Comparison of ENCODE assay signal across 8 cellular contexts in the genomic region with DNA sequence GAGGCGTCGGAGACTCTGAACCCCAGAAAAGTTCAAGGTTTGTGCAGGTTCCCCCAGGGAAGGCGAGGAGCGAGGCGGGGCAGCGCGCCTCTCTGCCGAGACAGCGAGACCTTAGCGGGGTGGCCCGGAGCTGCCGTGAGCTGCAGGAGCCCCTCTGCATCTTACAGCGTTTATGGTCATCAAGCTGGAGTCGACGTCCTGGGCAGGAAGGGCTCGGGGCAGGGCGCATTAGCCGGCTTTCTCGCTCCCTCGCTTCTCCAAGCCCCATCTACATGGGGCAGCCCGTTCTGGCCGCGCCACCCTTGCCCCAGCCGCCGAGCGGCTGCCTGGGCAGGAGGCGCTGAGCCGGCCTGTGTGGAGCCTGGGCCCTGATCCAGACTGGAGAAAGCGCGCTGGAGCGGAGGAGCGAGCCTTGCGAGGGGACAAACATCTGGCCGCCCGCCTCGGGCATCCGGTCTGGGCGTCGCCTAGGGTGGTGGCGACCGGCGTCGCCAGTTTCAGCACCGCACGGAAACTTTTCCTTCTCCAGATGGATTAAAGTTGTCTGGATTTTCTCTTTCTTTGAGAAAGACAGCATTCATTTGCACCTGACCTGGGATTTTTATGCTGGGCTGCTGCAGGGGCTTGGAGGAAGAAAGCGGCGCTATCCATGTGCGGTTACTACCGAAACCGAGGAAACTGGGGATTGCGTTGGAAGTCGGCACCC. TPM values are rescaled to one million over a fixed set of nuclear protein-coding genes. Genes with fewer than 3 reads are reported as not detected.
A peak's percentile ranks its signal among the peaks of the same experiment; 100 is the strongest.
DNase-seq lines count a peak whose midpoint lies in the region; ATAC-seq and TF ChIP-seq lines count a peak whose summit lies in the region.

No MANE protein-coding gene starts in this region.

- H3K9ac ChIP-seq in neural cell (ENCODE audit: low read length) (peak overlapping the region; percentile 71), Karpas-422 (ENCODE audit: low read length) (no peak overlapping the region), PC-3 (ENCODE audit: low read length) (no peak overlapping the region)

- POLR2A ChIA-PET in PC-3 (lab: Charles Lee; ENCODE audit: unreplicated experiment) = no interaction called here

- H2AFZ ChIP-seq in neural cell (ENCODE audit: low read depth, low read length) = no peak overlapping the region
- H2AFZ ChIP-seq in Karpas-422 (ENCODE audit: low read length) = no peak overlapping the region
- H2AFZ ChIP-seq in PC-3 (ENCODE audit: low read length) = no peak overlapping the region

- H3K27ac Mint-ChIP-seq in endothelial cell (ENCODE audit: unreplicated experiment) = no peak overlapping the region

- H3K4me1 ChIP-seq in Karpas-422 (ENCODE audit: low read length) (no peaks in the 10 kb centered on the region), PC-3 (ENCODE audit: insufficient read depth, low read length) (no peaks in the 10 kb centered on the region)

- no peak for TF ChIP-seq CTCF in endothelial cell (IDR thresholded peaks at IDR 0.05; ENCODE audit: unreplicated experiment)
- no peak for TF ChIP-seq CTCF in neural cell (IDR thresholded peaks at IDR 0.05; ENCODE audit: poor library complexity, severe bottlenecking)
- no peak for TF ChIP-seq CTCF in PC-3 (conservative IDR thresholded peaks at IDR 0.05; ENCODE audit: low read depth, low read length)

- H3K9me3 Mint-ChIP-seq in endothelial cell (ENCODE audit: unreplicated experiment) = no peaks in the 10 kb centered on the region

- H4K20me1 ChIP-seq in neural cell (ENCODE audit: insufficient read depth) = no peaks in the 10 kb centered on the region
- H4K20me1 ChIP-seq in Karpas-422 (ENCODE audit: insufficient read depth, low read depth, low read length) = no peaks in the 10 kb centered on the region; the same call in 1 of the 2 replicates
- H4K20me1 ChIP-seq in PC-3 (ENCODE audit: low read length) = no peaks in the 10 kb centered on the region

- H3K27ac ChIP-seq in neural cell (ENCODE audit: low read length) = no peak overlapping the region
- no peak overlapping the region for H3K27ac ChIP-seq in Karpas-422 (ENCODE audit: low read length)
- no peak overlapping the region for H3K27ac ChIP-seq in PC-3 (ENCODE audit: low read length)

- H3K27me3 Mint-ChIP-seq in endothelial cell (ENCODE audit: unreplicated experiment) = peaks cover 33% of the 10 kb centered on the region

- H3K9me3 ChIP-seq in neural cell (ENCODE audit: low read length) (no peaks in the 10 kb centered on the region), Karpas-422 (ENCODE audit: low read length) (no peaks in the 10 kb centered on the region), PC-3 (ENCODE audit: low read length) (no peaks in the 10 kb centered on the region)

- no peaks in the 10 kb centered on the region for H3K36me3 ChIP-seq in neural cell (ENCODE audit: insufficient read depth, low read length)
- no peaks in the 10 kb centered on the region for H3K36me3 ChIP-seq in Karpas-422 (ENCODE audit: insufficient read depth, low read length)
- H3K36me3 ChIP-seq in PC-3 (ENCODE audit: low read depth, low read length) = no peaks in the 10 kb centered on the region

- DNase-seq in D341Med (ENCODE audit: low spot score) (peak; percentile 74), NCI-H69 (lab: John Stamatoyannopoulos, UW) (peak; percentile 80), endothelial cell (ENCODE audit: low spot score) (peak; percentile 46), Karpas-422 (no peak), PC-3 (no peak)

- CTCF ChIA-PET in PC-3 (lab: Charles Lee) = no interaction called here

- BruUV-seq in PC-3 (replicated peaks; lab: Mats Ljungman, UMichigan) = no TSS peak

- intact Hi-C loops in PC-3 (cut with micrococcal nuclease) = no loop called here

- TF ChIP-seq EP300 in neural cell (conservative IDR thresholded peaks at IDR 0.05; ENCODE audit: poor library complexity, severe bottlenecking) = no peak

- TF ChIP-seq RAD21 in neural cell (conservative IDR thresholded peaks at IDR 0.05) = no peak

- peak overlapping the region; percentile 86 for H3K4me2 ChIP-seq in neural cell (ENCODE audit: low read length)
- H3K4me2 ChIP-seq in Karpas-422 (ENCODE audit: low read depth, low read length, poor library complexity, severe bottlenecking) = no peak overlapping the region
- H3K4me2 ChIP-seq in PC-3 (ENCODE audit: low read length) = no peak overlapping the region

- H3K27me3 ChIP-seq in neural cell (ENCODE audit: insufficient read depth, low read depth, low read length) (peaks cover 59% of the 10 kb centered on the region), Karpas-422 (ENCODE audit: low read length) (no peaks in the 10 kb centered on the region), PC-3 (ENCODE audit: low read length) (peaks cover 70% of the 10 kb centered on the region)

- ATAC-seq in PC-3 (no peak), GM21619 (IDR thresholded peaks at IDR 0.05; ENCODE audit: unreplicated experiment) (no peak), HG02623 (IDR thresholded peaks at IDR 0.05; ENCODE audit: unreplicated experiment) (no peak)

- no peaks in the 10 kb centered on the region for H3K36me3 Mint-ChIP-seq in endothelial cell (ENCODE audit: low read depth, unreplicated experiment)

- H3K9me2 ChIP-seq in neural cell (ENCODE audit: insufficient read depth, low read length) (no peaks in the 10 kb centered on the region), Karpas-422 (replicated peaks; ENCODE audit: insufficient read depth, low read length) (no peaks in the 10 kb centered on the region), PC-3 (replicated peaks; ENCODE audit: low read length) (no peaks in the 10 kb centered on the region)

- H3K4me1 Mint-ChIP-seq in endothelial cell (ENCODE audit: unreplicated experiment) = peaks cover 4% of the 10 kb centered on the region

- H3F3A ChIP-seq in neural cell (ENCODE audit: insufficient read depth, low read length, poor library complexity, severe bottlenecking) (no peaks in the 10 kb centered on the region), PC-3 (ENCODE audit: low read length, unreplicated experiment) (no peaks in the 10 kb centered on the region)

- H3K4me3 Mint-ChIP-seq in endothelial cell (ENCODE audit: unreplicated experiment) = peak overlapping the region; percentile 79

- peak overlapping the region; percentile 79 for H3K4me3 ChIP-seq in neural cell (ENCODE audit: low read length)
- no peak overlapping the region for H3K4me3 ChIP-seq in Karpas-422 (ENCODE audit: low read length)
- H3K4me3 ChIP-seq in PC-3 (ENCODE audit: low read length) = no peak overlapping the region

- H3K79me2 ChIP-seq in neural cell (replicated peaks; ENCODE audit: insufficient read depth, low read length) (no peaks in the 10 kb centered on the region), Karpas-422 (ENCODE audit: low read length) (no peaks in the 10 kb centered on the region), PC-3 (ENCODE audit: low read length) (no peaks in the 10 kb centered on the region)

TF ChIP-seq in neural cell, 6 proteins besides CTCF, POLR2A, EP300 and RAD21:
- no peak for TF ChIP-seq REST (IDR thresholded peaks at IDR 0.05; ENCODE audit: borderline replicate concordance)
- TF ChIP-seq MXI1 (conservative IDR thresholded peaks at IDR 0.05; ENCODE audit: poor library complexity, severe bottlenecking) = no peak
- no peak for TF ChIP-seq EZH2 (IDR thresholded peaks at IDR 0.05; ENCODE audit: borderline replicate concordance, insufficient read depth, low read length, poor library complexity, severe bottlenecking)
- TF ChIP-seq SMC3 (conservative IDR thresholded peaks at IDR 0.05; ENCODE audit: poor library complexity) = no peak
- TF ChIP-seq POLR2AphosphoS5 (IDR thresholded peaks at IDR 0.05) = no peak
- no peak for TF ChIP-seq TAF1 (IDR thresholded peaks at IDR 0.05; ENCODE audit: low read depth)

RNA-seq across cellular contexts. Expression of gene TMEM132E, which starts 0.8 kb away (rescaled TPM):
- total RNA-seq in endothelial cell (ENCODE audit: unreplicated experiment) (0.08 TPM), PC-3 (2014; rRNA removed) (not detected in 2 replicates)
- polyA plus RNA-seq in neural cell = 1.4 and 1.8 TPM in 2 replicates
- 1.9 and 2.4 TPM in 2 replicates for polyA minus RNA-seq in neural cell
- total RNA-seq in Karpas-422 (2014; rRNA removed; shearing (Covaris generic); ENCODE audit: low replicate concordance) = not detected in 2 replicates

Comparison
In these comparisons a context has a peak if more than half of its experiments do, and no peak if none do; other contexts are left out.
1. DNase-seq: peak in D341Med (single experiment), NCI-H69 (single experiment) and endothelial cell (single experiment); none in Karpas-422 (single experiment) and PC-3 (single experiment).